In the genomic region with DNA sequence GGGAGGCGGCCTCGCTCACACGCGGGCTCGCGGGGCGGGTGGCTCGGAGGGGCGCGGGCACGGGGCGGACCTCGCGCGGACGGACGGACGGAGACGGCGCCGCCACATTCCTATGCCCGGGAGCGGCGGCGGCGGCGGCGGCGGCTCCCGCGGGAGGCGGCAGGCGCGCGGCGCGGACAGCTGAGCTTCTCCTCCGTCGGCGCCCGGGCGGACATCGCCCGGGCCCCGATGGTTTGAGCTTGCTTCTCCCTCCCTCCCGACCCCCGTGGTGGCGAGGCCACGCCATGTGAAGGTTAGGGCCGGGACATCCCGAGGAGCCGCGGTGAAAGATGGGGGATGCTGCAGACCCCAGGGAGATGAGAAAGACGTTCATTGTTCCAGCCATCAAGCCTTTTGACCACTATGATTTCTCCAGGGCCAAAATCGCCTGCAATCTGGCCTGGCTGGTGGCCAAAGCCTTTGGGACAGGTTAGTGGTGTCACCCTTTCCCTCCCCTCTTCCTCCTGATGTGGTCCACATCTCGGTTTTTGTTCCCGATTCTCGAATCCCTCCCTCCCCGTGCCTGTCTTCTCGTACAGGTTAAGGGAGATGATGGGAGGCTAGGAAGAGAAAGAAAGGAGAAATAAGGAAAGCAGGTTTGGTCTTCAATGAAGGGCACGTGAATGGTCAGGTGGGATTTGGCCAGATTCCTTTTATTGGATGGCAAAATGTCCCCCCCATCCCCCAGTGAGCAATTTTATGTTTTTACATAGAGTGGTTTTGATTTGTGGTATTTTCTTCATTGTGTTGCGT, we compare ENCODE assay signal across 8 cellular contexts. TPM values are rescaled to one million over a fixed set of nuclear protein-coding genes. Genes with fewer than 3 reads are reported as not detected.
A peak's percentile ranks its signal among the peaks of the same experiment; 100 is the strongest.
DNase-seq lines count a peak whose midpoint lies in the region; ATAC-seq, FAIRE-seq and TF ChIP-seq lines count a peak whose summit lies in the region.

No MANE protein-coding gene starts in this region.

- H3K4me3 ChIP-seq in A549 (peak overlapping the region; percentile 91), fibroblast of the aortic adventitia (ENCODE audit: low read depth, low read length) (peak overlapping the region; percentile 98)

- POLR2A ChIA-PET in A549 (lab: Yijun Ruan, JAX), result interaction anchor here (0.8 to 3.2 kb wide), 7 partner anchors 7 to 70 kb away, joined by 3 to 71 read pairs (median 4); a partner anchor contains a TSS

- no peak for TF ChIP-seq CTCF in A549 (IDR thresholded peaks at IDR 0.05)
- TF ChIP-seq CTCF in VCaP (conservative IDR thresholded peaks at IDR 0.05), result no peak
- no peak for TF ChIP-seq CTCF in fibroblast of the aortic adventitia (IDR thresholded peaks at IDR 0.05; ENCODE audit: insufficient read depth, low read length)
- no peak for TF ChIP-seq CTCF in nephron progenitor cell (IDR thresholded peaks at IDR 0.05)

- H3K36me3 Mint-ChIP-seq in nephron progenitor cell (ENCODE audit: low read depth), result peaks cover 13% of the 10 kb centered on the region

- DNase-seq in A549 (ENCODE audit: low read depth in 1 of 2, low spot score in 1 of 2) (peak; percentile 28 to 33), fibroblast of the aortic adventitia (ENCODE audit: low read depth) (peak; percentile 40), nephron progenitor cell (peak; percentile 75), NCI-H2029 treated with DMSO at 0.1 percent for 48 hours (lab: John Stamatoyannopoulos, UW) (no peak), NCI-H1048 (lab: John Stamatoyannopoulos, UW) (no peak)

- no peak for TF ChIP-seq RAD21 in A549 (conservative IDR thresholded peaks at IDR 0.05 in 1 of 2, IDR thresholded peaks at IDR 0.05 in 1 of 2)

- 2% methylated on average over 32 of the region's 62 CpGs for WGBS in A549 (ENCODE audit: missing lambda C conversion rate)

- H3K4me1 Mint-ChIP-seq in nephron progenitor cell, result peaks cover 56% of the 10 kb centered on the region

- CTCF ChIA-PET in A549 (lab: Yijun Ruan, JAX), result no interaction called here

- H3K27ac ChIP-seq in A549 (peak overlapping the region; percentile 85 to 98), VCaP (peak overlapping the region; percentile 98)

- H3K4me3 Mint-ChIP-seq in nephron progenitor cell, result peak overlapping the region; percentile 100

- peak; percentile 41 for TF ChIP-seq POLR2A in A549 (IDR thresholded peaks at IDR 0.05; ENCODE audit: low read length)

- no peaks in the 10 kb centered on the region for H3K9me3 ChIP-seq in A549

- H3K27me3 Mint-ChIP-seq in nephron progenitor cell (ENCODE audit: low read depth, poor library complexity), result peaks cover 3% of the 10 kb centered on the region

- peak overlapping the region; percentile 87 for H3K4me2 ChIP-seq in A549

- H3K9me3 Mint-ChIP-seq in nephron progenitor cell, result no peaks in the 10 kb centered on the region

- peaks cover 38% of the 10 kb centered on the region for H3K4me1 ChIP-seq in A549

- no peak for TF ChIP-seq EP300 in A549 (IDR thresholded peaks at IDR 0.05)

- ATAC-seq in A549, result no peak
- peak; percentile 56 for ATAC-seq in GM18502 (IDR thresholded peaks at IDR 0.05; ENCODE audit: poor library complexity, unreplicated experiment)
- peak; percentile 45 for ATAC-seq in HG03095 (IDR thresholded peaks at IDR 0.05; ENCODE audit: unreplicated experiment)

- H3K27ac Mint-ChIP-seq in nephron progenitor cell, result peak overlapping the region; percentile 80

- no peak for FAIRE-seq in A549 (lab: Jason Lieb, UNC)

TF ChIP-seq in A549, 52 proteins besides CTCF, POLR2A, EP300 and RAD21:
- TF ChIP-seq, protein P1, sequence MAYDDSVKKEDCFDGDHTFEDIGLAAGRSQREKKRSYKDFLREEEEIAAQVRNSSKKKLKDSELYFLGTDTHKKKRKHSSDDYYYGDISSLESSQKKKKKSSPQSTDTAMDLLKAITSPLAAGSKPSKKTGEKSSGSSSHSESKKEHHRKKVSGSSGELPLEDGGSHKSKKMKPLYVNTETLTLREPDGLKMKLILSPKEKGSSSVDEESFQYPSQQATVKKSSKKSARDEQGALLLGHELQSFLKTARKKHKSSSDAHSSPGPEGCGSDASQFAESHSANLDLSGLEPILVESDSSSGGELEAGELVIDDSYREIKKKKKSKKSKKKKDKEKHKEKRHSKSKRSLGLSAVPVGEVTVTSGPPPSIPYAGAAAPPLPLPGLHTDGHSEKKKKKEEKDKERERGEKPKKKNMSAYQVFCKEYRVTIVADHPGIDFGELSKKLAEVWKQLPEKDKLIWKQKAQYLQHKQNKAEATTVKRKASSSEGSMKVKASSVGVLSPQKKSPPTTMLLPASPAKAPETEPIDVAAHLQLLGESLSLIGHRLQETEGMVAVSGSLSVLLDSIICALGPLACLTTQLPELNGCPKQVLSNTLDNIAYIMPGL (CRISPR knock-in tag; IDR thresholded peaks at IDR 0.05; ENCODE audit: borderline replicate concordance), result no peak
- TF ChIP-seq JUN (IDR thresholded peaks at IDR 0.05) (peak in 1 of 2 experiments; percentile 36; a peak in 2 of 5 replicates), MYC (IDR thresholded peaks at IDR 0.05; ENCODE audit: borderline replicate concordance, low read length) (peak; percentile 89)
- TF ChIP-seq, protein P2, sequence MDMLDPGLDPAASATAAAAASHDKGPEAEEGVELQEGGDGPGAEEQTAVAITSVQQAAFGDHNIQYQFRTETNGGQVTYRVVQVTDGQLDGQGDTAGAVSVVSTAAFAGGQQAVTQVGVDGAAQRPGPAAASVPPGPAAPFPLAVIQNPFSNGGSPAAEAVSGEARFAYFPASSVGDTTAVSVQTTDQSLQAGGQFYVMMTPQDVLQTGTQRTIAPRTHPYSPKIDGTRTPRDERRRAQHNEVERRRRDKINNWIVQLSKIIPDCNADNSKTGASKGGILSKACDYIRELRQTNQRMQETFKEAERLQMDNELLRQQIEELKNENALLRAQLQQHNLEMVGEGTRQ (IDR thresholded peaks at IDR 0.05), result peak; percentile 44; the same call in 1 of the 2 replicates

RNA-seq across cellular contexts. Expression of a gene that starts 1.0 kb away (rescaled TPM):
- polyA plus RNA-seq in A549 (2011; rRNA removed) (28.4 and 28.5 TPM in 2 replicates), A549 (2017; fragmentation: RNase III; extraction: RNeasy Plus Mini Kit Qiagen cat#74134 plus additional on column Dnase treatment) (17.3 to 18.1 TPM (median 17.6 TPM) in 3 replicates)
- 3.5 and 4.0 TPM in 2 replicates for polyA plus RNA-seq in A549 (2012; cell fraction: cytosol; rRNA removed)
- polyA plus RNA-seq in A549 (2012; cell fraction: nucleus; rRNA removed), result 2.0 and 3.4 TPM in 2 replicates
- 18.7 and 22.2 TPM in 2 replicates for polyA minus RNA-seq in A549 (2011; rRNA and poly(A)+ RNA removed)
- total RNA-seq in fibroblast of the aortic adventitia (ENCODE audit: low replicate concordance), result 53.8 and 57.5 TPM in 2 replicates

Comparison
In these comparisons a context has a peak if more than half of its experiments do, and no peak if none do; other contexts are left out.
1. ATAC-seq: peak in GM18502 (single experiment) and HG03095 (single experiment); none in A549 (0 of 2).
2. DNase-seq: peak in A549 (2 of 2), fibroblast of the aortic adventitia (single experiment) and nephron progenitor cell (single experiment); none in NCI-H2029 treated with DMSO at 0.1 percent for 48 hours (single experiment) and NCI-H1048 (single experiment).